ENCODE assay signal across 1 cellular context in the genomic region with DNA sequence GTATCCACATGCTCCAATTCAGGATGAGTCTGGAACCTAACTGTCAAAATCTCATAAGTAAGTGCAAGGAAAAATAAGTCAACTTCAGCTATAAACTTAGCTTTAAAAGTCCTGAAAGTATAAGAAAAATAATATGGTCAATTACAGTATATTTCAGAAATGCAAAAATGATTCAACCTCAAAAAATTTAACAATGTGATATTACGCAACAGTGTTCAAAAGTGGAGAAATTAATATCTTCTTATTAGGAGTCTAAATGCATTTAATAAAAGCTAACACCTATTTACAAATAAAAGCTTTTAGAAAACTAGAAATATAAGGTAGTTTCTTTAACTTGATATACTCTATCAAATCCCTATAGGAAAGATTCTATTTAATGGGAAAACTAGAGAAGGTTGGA.
A peak's percentile ranks its signal among the peaks of the same experiment; 100 is the strongest.
TF ChIP-seq lines count a peak whose summit lies in the region.

No MANE protein-coding gene starts in this region.

TF ChIP-seq in IMR-90, 13 proteins besides CTCF, POLR2A, EP300 and RAD21 (continued from another document):
- no peak for TF ChIP-seq MAZ (IDR thresholded peaks at IDR 0.05; ENCODE audit: borderline replicate concordance, low read depth, low read length)
- TF ChIP-seq MAFK (IDR thresholded peaks at IDR 0.05; ENCODE audit: low read depth, low read length) = no peak
- peak; percentile 78 for TF ChIP-seq CEBPB (IDR thresholded peaks at IDR 0.05; ENCODE audit: low read depth, low read length)
- no peak for TF ChIP-seq RCOR1 (IDR thresholded peaks at IDR 0.05; ENCODE audit: insufficient replicate concordance, low read length)
